Comparison of ENCODE assay signal across 11 cellular contexts in the genomic region with DNA sequence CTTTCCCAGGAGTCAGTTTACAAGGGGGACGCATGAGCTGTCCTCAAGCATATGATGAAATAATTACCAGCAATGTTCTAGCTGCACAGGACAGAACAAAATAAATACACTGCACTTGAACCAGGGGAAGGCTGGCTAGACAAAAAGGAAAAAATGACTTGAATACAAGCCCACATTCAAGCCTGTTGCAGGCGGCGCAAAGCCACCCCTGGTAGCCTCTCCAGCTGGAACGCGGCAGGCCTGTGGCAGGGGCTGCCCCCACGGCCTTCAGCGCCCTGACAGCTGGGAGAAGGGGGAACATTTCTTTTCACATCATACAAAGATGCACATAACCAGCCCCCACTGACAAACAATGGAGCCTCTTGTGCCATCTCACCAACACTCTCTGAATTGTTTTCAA. TPM values are rescaled to one million over a fixed set of nuclear protein-coding genes. Genes with fewer than 3 reads are reported as not detected.
A peak's percentile ranks its signal among the peaks of the same experiment; 100 is the strongest.
DNase-seq lines count a peak whose midpoint lies in the region; ATAC-seq lines count a peak whose summit lies in the region.
"Had no signal": no experiment of that assay in that cellular context is flagged by ENCODE, and none has a peak within 500 bp of the region (broad histone marks: within the 10 kb centered on the region; RNA-seq: fewer than 3 reads in every experiment).

No MANE protein-coding gene starts in this region.

- peaks cover 60% of the 10 kb centered on the region for H3K36me3 Mint-ChIP-seq in activated T-helper 17 cell treated with anti-CD3 and anti-CD28 coated beads, Interleukin-2, amount 50 U/mL, for 72 hours (ENCODE audit: low read depth)
- H3K36me3 Mint-ChIP-seq in naive thymus-derived CD4-positive, alpha-beta T cell = peaks cover 0 to 21% (median 5%) of the 10 kb centered on the region in 5 donors
- H3K36me3 Mint-ChIP-seq in T-helper 2 cell treated with Interferon-gamma antibody and Interleukin-4, amounts not matched to agents 5 μg/mL and 100 μg/mL, for 36 hours (ENCODE audit: low read depth) = peaks cover 12% of the 10 kb centered on the region

- POLR2A ChIA-PET in naive thymus-derived CD4-positive, alpha-beta T cell (lab: Charles Lee) = no interaction called here

- H3K36me3 ChIP-seq in HUES6 (ENCODE audit: control insufficient read depth, insufficient read depth, low read length) = peaks cover 50% of the 10 kb centered on the region
- H3K36me3 ChIP-seq in naive thymus-derived CD4-positive, alpha-beta T cell (ENCODE audit: control insufficient read depth in 2 of 3, insufficient read depth in 3 of 3, low read length in 3 of 3) = peaks cover 0 to 62% (median 19%) of the 10 kb centered on the region in 3 experiments
- H3K36me3 ChIP-seq: ovary had no signal

- H3K27ac Mint-ChIP-seq in activated T-helper 17 cell treated with anti-CD3 and anti-CD28 coated beads, Interleukin-2, amount 50 U/mL, for 72 hours = no peak overlapping the region
- H3K27ac Mint-ChIP-seq in naive thymus-derived CD4-positive, alpha-beta T cell = no peak overlapping the region
- no peak overlapping the region for H3K27ac Mint-ChIP-seq in T-helper 2 cell treated with Interferon-gamma antibody and Interleukin-4, amounts not matched to agents 5 μg/mL and 100 μg/mL, for 36 hours
- H3K27ac Mint-ChIP-seq: T-helper 17 cell had no signal

- H3K4me1 Mint-ChIP-seq in activated T-helper 17 cell treated with anti-CD3 and anti-CD28 coated beads, Interleukin-2, amount 50 U/mL, for 72 hours = peaks cover 12% of the 10 kb centered on the region
- H3K4me1 Mint-ChIP-seq in naive thymus-derived CD4-positive, alpha-beta T cell = peaks cover 0 to 3% (median 0%) of the 10 kb centered on the region in 7 donors
- peaks cover 8% of the 10 kb centered on the region for H3K4me1 Mint-ChIP-seq in T-helper 2 cell treated with Interferon-gamma antibody and Interleukin-4, amounts not matched to agents 5 μg/mL and 100 μg/mL, for 36 hours (ENCODE audit: low read depth)
- H3K4me1 Mint-ChIP-seq: T-helper 17 cell had no signal

- H3K4me1 ChIP-seq in HUES6 (ENCODE audit: control insufficient read depth, insufficient read depth, low read length) = peaks cover 22% of the 10 kb centered on the region
- H3K4me1 ChIP-seq in naive thymus-derived CD4-positive, alpha-beta T cell (ENCODE audit: control insufficient read depth in 2 of 2, insufficient read depth in 2 of 2, low read length in 2 of 2) = no peaks in the 10 kb centered on the region
- H3K4me1 ChIP-seq: upper lobe of left lung had no signal

- H3K9me3 ChIP-seq in HUES6 (ENCODE audit: control insufficient read depth, insufficient read depth, low read depth, low read length) = no peaks in the 10 kb centered on the region
- no peaks in the 10 kb centered on the region for H3K9me3 ChIP-seq in naive thymus-derived CD4-positive, alpha-beta T cell (ENCODE audit: control insufficient read depth in 2 of 3, low read length in 3 of 3)
- H3K9me3 ChIP-seq: ovary, upper lobe of left lung had no signal

- CTCF ChIA-PET in naive thymus-derived CD4-positive, alpha-beta T cell (lab: Charles Lee) = interaction anchor here (0.6 kb wide), 1 partner anchor 731 kb away, joined by 3 read pairs; no protein-coding TSS in a partner anchor

- peak; percentile 99 for DNase-seq in globus pallidus (ENCODE audit: low spot score)
- peak; percentile 4 for DNase-seq in skeletal muscle cell (ENCODE audit: low read depth)
- no peak for DNase-seq in naive thymus-derived CD4-positive, alpha-beta T cell
- no peak for DNase-seq in T-helper 2 cell treated with Interferon-gamma antibody and Interleukin-4, amounts not matched to agents 5 μg/mL and 100 μg/mL, for 36 hours (ENCODE audit: low spot score)
- DNase-seq: MV-4-11, ovary, T-helper 17 cell had no signal

- intact Hi-C loops in naive thymus-derived CD4-positive, alpha-beta T cell (cut with micrococcal nuclease) = no loop called here

- no peak for ATAC-seq in activated T-helper 17 cell treated with anti-CD3 and anti-CD28 coated beads, Interleukin-2, amount 50 U/mL, for 72 hours (replicated peaks)
- ATAC-seq in naive thymus-derived CD4-positive, alpha-beta T cell = no peak
- no peak for ATAC-seq in GM18867 (IDR thresholded peaks at IDR 0.05; ENCODE audit: unreplicated experiment)
- ATAC-seq: T-helper 17 cell had no signal

- H3K4me3 ChIP-seq in HUES6 (ENCODE audit: low read depth, low read length) (no peak overlapping the region), skeletal muscle cell (ENCODE audit: low read depth, low read length) (no peak overlapping the region)
- H3K4me3 ChIP-seq in naive thymus-derived CD4-positive, alpha-beta T cell (ENCODE audit: low read length) = no peak overlapping the region
- H3K4me3 ChIP-seq: ovary, upper lobe of left lung had no signal

- no peaks in the 10 kb centered on the region for H3K9me3 Mint-ChIP-seq in activated T-helper 17 cell treated with anti-CD3 and anti-CD28 coated beads, Interleukin-2, amount 50 U/mL, for 72 hours
- no peaks in the 10 kb centered on the region for H3K9me3 Mint-ChIP-seq in naive thymus-derived CD4-positive, alpha-beta T cell
- H3K9me3 Mint-ChIP-seq in T-helper 2 cell treated with Interferon-gamma antibody and Interleukin-4, amounts not matched to agents 5 μg/mL and 100 μg/mL, for 36 hours = no peaks in the 10 kb centered on the region

- H3K27ac ChIP-seq in HUES6 (ENCODE audit: low read depth, low read length) = peak overlapping the region; percentile 72
- no peak overlapping the region for H3K27ac ChIP-seq in naive thymus-derived CD4-positive, alpha-beta T cell (ENCODE audit: low read depth, low read length)
- H3K27ac ChIP-seq: ovary had no signal

- H3K27me3 Mint-ChIP-seq in activated T-helper 17 cell treated with anti-CD3 and anti-CD28 coated beads, Interleukin-2, amount 50 U/mL, for 72 hours = no peaks in the 10 kb centered on the region
- no peaks in the 10 kb centered on the region for H3K27me3 Mint-ChIP-seq in naive thymus-derived CD4-positive, alpha-beta T cell
- H3K27me3 Mint-ChIP-seq in T-helper 2 cell treated with Interferon-gamma antibody and Interleukin-4, amounts not matched to agents 5 μg/mL and 100 μg/mL, for 36 hours (ENCODE audit: low read depth) = no peaks in the 10 kb centered on the region
- H3K27me3 Mint-ChIP-seq: T-helper 17 cell had no signal

- H3K9ac ChIP-seq in HUES6 (ENCODE audit: low read length) = no peak overlapping the region

- no peaks in the 10 kb centered on the region for H3K27me3 ChIP-seq in HUES6 (ENCODE audit: control insufficient read depth, insufficient read depth, low read length)
- no peaks in the 10 kb centered on the region for H3K27me3 ChIP-seq in naive thymus-derived CD4-positive, alpha-beta T cell (ENCODE audit: control insufficient read depth in 2 of 2, insufficient read depth in 2 of 2, low read length in 2 of 2)
- H3K27me3 ChIP-seq: ovary, upper lobe of left lung had no signal

- H3K4me3 Mint-ChIP-seq in activated T-helper 17 cell treated with anti-CD3 and anti-CD28 coated beads, Interleukin-2, amount 50 U/mL, for 72 hours = peak overlapping the region; percentile 44
- no peak overlapping the region for H3K4me3 Mint-ChIP-seq in naive thymus-derived CD4-positive, alpha-beta T cell
- H3K4me3 Mint-ChIP-seq in T-helper 2 cell treated with Interferon-gamma antibody and Interleukin-4, amounts not matched to agents 5 μg/mL and 100 μg/mL, for 36 hours = no peak overlapping the region
- H3K4me3 Mint-ChIP-seq: T-helper 17 cell had no signal

RNA-seq across cellular contexts. Expression of gene TRAFD1, which starts 57.1 kb away (rescaled TPM):
- total RNA-seq in activated T-helper 17 cell treated with anti-CD3 and anti-CD28 coated beads, Interleukin-2, amount 50 U/mL, for 72 hours = 10 to 100 TPM; 29.7 to 50.0 TPM
- 10 to 100 TPM; 22.1 to 86.6 (median 42.7) TPM for total RNA-seq in naive thymus-derived CD4-positive, alpha-beta T cell
- 10 to 100 TPM; 54.4 to 63.9 TPM for polyA plus RNA-seq in naive thymus-derived CD4-positive, alpha-beta T cell

Comparison
In these comparisons a context has a peak if more than half of its experiments do, and no peak if none do; other contexts are left out.
1. DNase-seq: peak in globus pallidus (single experiment) and skeletal muscle cell (single experiment); none in naive thymus-derived CD4-positive, alpha-beta T cell (0 of 9) and T-helper 2 cell treated with Interferon-gamma antibody and Interleukin-4, amounts not matched to agents 5 μg/mL and 100 μg/mL, for 36 hours (single experiment).